Comparison of ENCODE assay signal across 19 cellular contexts in genomic region chr1:32144033-32144432, GRCh38.
"Had no signal": no experiment of that assay in that cellular context is flagged by ENCODE, and none has a peak within 500 bp of the region (broad histone marks: within the 10 kb centered on the region; RNA-seq: fewer than 3 reads in every experiment).

No MANE protein-coding gene starts in this region.

- H3K9me3 Mint-ChIP-seq: stimulated activated naive CD8-positive, alpha-beta T cell treated with anti-CD3 and anti-CD28 coated beads, Interleukin-15, amount 100 ng/mL, for 72 hours had no signal

- H3K4me3 ChIP-seq: body of pancreas, coronary artery, heart right ventricle, skin epidermis, vagina had no signal

- H3K4me3 Mint-ChIP-seq: activated CD4-positive, alpha-beta memory T cell treated with anti-CD3 and anti-CD28 coated beads, Interleukin-2, amount 10 ng/mL, durations not matched to agents 7 days and 5 days; activated CD8-positive, alpha-beta memory T cell treated with anti-CD3 and anti-CD28 coated beads, Interleukin-2, amount 10 ng/mL, durations not matched to agents 7 days and 5 days; activated naive CD8-positive, alpha-beta T cell treated with anti-CD3 and anti-CD28 coated beads, Interleukin-2, amount 10 ng/mL, durations not matched to agents 7 days and 5 days; central memory CD8-positive, alpha-beta T cell; immature natural killer cell; nephron; stimulated activated naive CD8-positive, alpha-beta T cell treated with anti-CD3 and anti-CD28 coated beads, Interleukin-15, amount 100 ng/mL, for 72 hours; T-cell had no signal

- H3K9me3 ChIP-seq: body of pancreas, vagina had no signal

- H3K27me3 Mint-ChIP-seq: activated CD4-positive, alpha-beta memory T cell treated with anti-CD3 and anti-CD28 coated beads, Interleukin-2, amount 10 ng/mL, durations not matched to agents 7 days and 5 days; activated CD8-positive, alpha-beta memory T cell treated with anti-CD3 and anti-CD28 coated beads, Interleukin-2, amount 10 ng/mL, durations not matched to agents 7 days and 5 days; activated naive CD8-positive, alpha-beta T cell treated with anti-CD3 and anti-CD28 coated beads, Interleukin-2, amount 10 ng/mL, durations not matched to agents 7 days and 5 days; central memory CD8-positive, alpha-beta T cell; stimulated activated naive CD8-positive, alpha-beta T cell treated with anti-CD3 and anti-CD28 coated beads, Interleukin-15, amount 100 ng/mL, for 72 hours; T-cell had no signal

- DNase-seq: activated CD4-positive, alpha-beta memory T cell treated with anti-CD3 and anti-CD28 coated beads, Interleukin-2, amount 10 ng/mL, durations not matched to agents 7 days and 5 days; activated CD4-positive, alpha-beta T cell treated with anti-CD3 and anti-CD28 coated beads for 48 hours; activated CD4-positive, CD25-positive, alpha-beta regulatory T cell; activated CD8-positive, alpha-beta memory T cell treated with anti-CD3 and anti-CD28 coated beads, Interleukin-2, amount 10 ng/mL, durations not matched to agents 7 days and 5 days; activated naive CD4-positive, alpha-beta T cell; activated naive CD8-positive, alpha-beta T cell treated with anti-CD3 and anti-CD28 coated beads, Interleukin-2, amount 10 ng/mL, durations not matched to agents 7 days and 5 days; amygdala; body of pancreas; heart right ventricle; immature natural killer cell; mesendoderm; nucleus accumbens; stimulated activated naive CD8-positive, alpha-beta T cell treated with anti-CD3 and anti-CD28 coated beads, Interleukin-15, amount 100 ng/mL, for 72 hours; T-cell had no signal

- ATAC-seq: activated CD8-positive, alpha-beta memory T cell treated with anti-CD3 and anti-CD28 coated beads, Interleukin-2, amount 10 ng/mL, durations not matched to agents 7 days and 5 days; body of pancreas; stimulated activated naive CD8-positive, alpha-beta T cell treated with anti-CD3 and anti-CD28 coated beads, Interleukin-15, amount 100 ng/mL, for 72 hours; T-cell had no signal

- H3K36me3 ChIP-seq: vagina had no signal

- H3K27ac ChIP-seq: body of pancreas, coronary artery, vagina had no signal

- H3K27me3 ChIP-seq: body of pancreas, heart right ventricle, vagina had no signal

- H3K27ac Mint-ChIP-seq: activated CD4-positive, alpha-beta memory T cell treated with anti-CD3 and anti-CD28 coated beads, Interleukin-2, amount 10 ng/mL, durations not matched to agents 7 days and 5 days; activated CD8-positive, alpha-beta memory T cell treated with anti-CD3 and anti-CD28 coated beads, Interleukin-2, amount 10 ng/mL, durations not matched to agents 7 days and 5 days; activated naive CD8-positive, alpha-beta T cell treated with anti-CD3 and anti-CD28 coated beads, Interleukin-2, amount 10 ng/mL, durations not matched to agents 7 days and 5 days; T-cell had no signal
